Comparison of ENCODE assay signal across 8 cellular contexts in genomic region chr6:166541366-166541765, GRCh38. TPM values are rescaled to one million over a fixed set of nuclear protein-coding genes. Genes with fewer than 3 reads are reported as not detected.
DNase-seq lines count a peak whose midpoint lies in the region; ATAC-seq and TF ChIP-seq lines count a peak whose summit lies in the region.

No MANE protein-coding gene starts in this region.

- H3K27me3 Mint-ChIP-seq in memory B cell = no peaks in the 10 kb centered on the region
- no peaks in the 10 kb centered on the region for H3K27me3 Mint-ChIP-seq in osteocyte (ENCODE audit: unreplicated experiment)

- no peaks in the 10 kb centered on the region for H3K9me3 ChIP-seq in Peyer's patch
- H3K9me3 ChIP-seq in prostate gland = no peaks in the 10 kb centered on the region

- WGBS in prostate gland = 90% methylated on average over 12 of the region's 12 CpGs

- no peak for TF ChIP-seq POLR2A in Peyer's patch (IDR thresholded peaks at IDR 0.05)
- TF ChIP-seq POLR2A in prostate gland (IDR thresholded peaks at IDR 0.05) = no peak

- no peak for TF ChIP-seq CTCF in GM12865 (IDR thresholded peaks at IDR 0.05; ENCODE audit: insufficient read depth, low read depth, low read length, missing control alignments)
- no peak for TF ChIP-seq CTCF in Peyer's patch (IDR thresholded peaks at IDR 0.05)
- TF ChIP-seq CTCF in prostate gland (IDR thresholded peaks at IDR 0.05) = no peak
- TF ChIP-seq CTCF in osteocyte (IDR thresholded peaks at IDR 0.05) = no peak

- H3K36me3 Mint-ChIP-seq in memory B cell = peaks cover 3% of the 10 kb centered on the region
- peaks cover 36% of the 10 kb centered on the region for H3K36me3 Mint-ChIP-seq in osteocyte (ENCODE audit: unreplicated experiment)

- H3K9me3 Mint-ChIP-seq in memory B cell (no peaks in the 10 kb centered on the region), osteocyte (ENCODE audit: unreplicated experiment) (no peaks in the 10 kb centered on the region)

- peak; percentile 12 for DNase-seq in GM12865 (ENCODE audit: low read depth)
- DNase-seq in Peyer's patch = peak in 1 of 3 donors; percentile 23
- DNase-seq in memory B cell (ENCODE audit: low spot score in 2 of 2) = peak; percentile 4 to 13
- no peak for DNase-seq in ecto neural progenitor cell (ENCODE audit: low spot score)
- DNase-seq in prostate gland (ENCODE audit: low spot score) = no peak
- no peak for DNase-seq in osteocyte (ENCODE audit: extremely low spot score, unreplicated experiment)

- H3K4me1 Mint-ChIP-seq in memory B cell = peaks cover 13% of the 10 kb centered on the region
- peaks cover 21% of the 10 kb centered on the region for H3K4me1 Mint-ChIP-seq in osteocyte (ENCODE audit: unreplicated experiment)

- H3K27ac Mint-ChIP-seq in memory B cell (peak overlapping the region; percentile 95), osteocyte (ENCODE audit: unreplicated experiment) (no peak overlapping the region)

- no peaks in the 10 kb centered on the region for H3K27me3 ChIP-seq in Peyer's patch
- no peaks in the 10 kb centered on the region for H3K27me3 ChIP-seq in prostate gland (replicated peaks; ENCODE audit: insufficient read depth)

- intact Hi-C loops in prostate gland (cut with DNase I) = no loop called here

- peak; percentile 21 for ATAC-seq in GM21576 (IDR thresholded peaks at IDR 0.05; ENCODE audit: unreplicated experiment)
- peak; percentile 31 for ATAC-seq in memory B cell (ENCODE audit: low read depth)
- ATAC-seq in HG03442 (IDR thresholded peaks at IDR 0.05; ENCODE audit: unreplicated experiment) = no peak

- H3K36me3 ChIP-seq in Peyer's patch (peaks cover 0 to 3% (median 0%) of the 10 kb centered on the region in 3 donors), prostate gland (no peaks in the 10 kb centered on the region)

- H3K27ac ChIP-seq in Peyer's patch (peak overlapping the region in 3 of 4 donors; percentile 33 to 64 (median 50)), prostate gland (no peak overlapping the region)

- H3K4me1 ChIP-seq in Peyer's patch (peaks cover 0 to 8% (median 0%) of the 10 kb centered on the region in 4 donors), prostate gland (replicated peaks) (peaks cover 6% of the 10 kb centered on the region)

- H3K4me3 Mint-ChIP-seq in memory B cell (peak overlapping the region; percentile 84), osteocyte (ENCODE audit: unreplicated experiment) (no peak overlapping the region)

- H3K4me3 ChIP-seq in GM12865 (ENCODE audit: low read depth, low read length) (peak overlapping the region; percentile 10), Peyer's patch (peak overlapping the region in 2 of 4 donors; percentile 2 to 32), prostate gland (no peak overlapping the region)

RNA-seq across cellular contexts. Expression of gene RAMACL, which starts 45.1 kb away (rescaled TPM):
- total RNA-seq in Peyer's patch = 1 to 10 TPM in 3 of 4 donors, not detected in 1; 1.1 to 1.5 (median 1.1) TPM
- 1 to 10 TPM in 1 of 2 donors, under 1 TPM in 1; 0.68 to 1.1 TPM for total RNA-seq in prostate gland
- 2.5 and 3.6 TPM in 2 replicates for total RNA-seq in osteocyte

Comparison
In these comparisons a context has a peak if more than half of its experiments do, and no peak if none do; other contexts are left out.
1. DNase-seq: peak in GM12865 (single experiment) and memory B cell (2 of 2); none in ecto neural progenitor cell (single experiment), prostate gland (single experiment) and osteocyte (single experiment).
2. H3K27ac ChIP-seq: peak in Peyer's patch (3 of 4); none in prostate gland (0 of 2).